Comparison of ENCODE assay signal across 1 cellular context in genomic region chr20:45791668-45792512, GRCh38.
TF ChIP-seq lines count a peak whose summit lies in the region.

A gene with protein sequence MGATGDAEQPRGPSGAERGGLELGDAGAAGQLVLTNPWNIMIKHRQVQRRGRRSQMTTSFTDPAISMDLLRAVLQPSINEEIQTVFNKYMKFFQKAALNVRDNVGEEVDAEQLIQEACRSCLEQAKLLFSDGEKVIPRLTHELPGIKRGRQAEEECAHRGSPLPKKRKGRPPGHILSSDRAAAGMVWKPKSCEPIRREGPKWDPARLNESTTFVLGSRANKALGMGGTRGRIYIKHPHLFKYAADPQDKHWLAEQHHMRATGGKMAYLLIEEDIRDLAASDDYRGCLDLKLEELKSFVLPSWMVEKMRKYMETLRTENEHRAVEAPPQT (plus strand): TSS chr20:45791954. CDS start chr20:45792005, 51 bp downstream.
Gene WFDC3 (minus strand): TSS chr20:45791883. CDS start chr20:45789975, 1,908 bp downstream.

TF ChIP-seq in K562, 482 proteins besides CTCF, POLR2A, EP300 and RAD21 (continued from another document):
- 0 out of 2 replicates have a peak, but pooled peaks have one; percentile 62 for TF ChIP-seq E2F1 (CRISPR knock-in tag; IDR thresholded peaks at IDR 0.05)
- TF ChIP-seq SP1 (CRISPR knock-in tag; IDR thresholded peaks at IDR 0.05), result peak; percentile 56; the same call in 1 of the 2 replicates
- no peak for TF ChIP-seq HEY1 (CRISPR knock-in tag; IDR thresholded peaks at IDR 0.05; ENCODE audit: borderline replicate concordance)
- TF ChIP-seq SAP30 (IDR thresholded peaks at IDR 0.05; ENCODE audit: borderline replicate concordance, insufficient read depth, low read depth, low read length, poor library complexity, severe bottlenecking), result peak; percentile 98
- TF ChIP-seq SIN3B (IDR thresholded peaks at IDR 0.05; ENCODE audit: low read depth), result peak; percentile 90
- TF ChIP-seq MED1 (CRISPR knock-in tag; IDR thresholded peaks at IDR 0.05; ENCODE audit: borderline replicate concordance), result no peak
- peak; percentile 74; the same call in 1 of the 2 replicates for TF ChIP-seq STAT6 (CRISPR knock-in tag; IDR thresholded peaks at IDR 0.05)
- TF ChIP-seq JUNB (CRISPR knock-in tag; conservative IDR thresholded peaks at IDR 0.05), result 0 out of 2 replicates have a peak, but pooled peaks have one; percentile 33
- TF ChIP-seq CC2D1A (IDR thresholded peaks at IDR 0.05), result peak; percentile 7; the same call in 1 of the 2 replicates
- peak; percentile 86 for TF ChIP-seq RBFOX2 (IDR thresholded peaks at IDR 0.05; ENCODE audit: low read depth, low read length)
- peak; percentile 62; the same call in 1 of the 2 replicates for TF ChIP-seq ZNF583 (CRISPR knock-in tag; IDR thresholded peaks at IDR 0.05)
- no peak for TF ChIP-seq TCF7L2 (IDR thresholded peaks at IDR 0.05; ENCODE audit: low read depth, low read length)
- TF ChIP-seq MYC (IDR thresholded peaks at IDR 0.05; ENCODE audit: low read depth, low read length), result peak; percentile 30; the same call in 1 of the 2 replicates
- TF ChIP-seq MYC (CRISPR knock-in tag; IDR thresholded peaks at IDR 0.05; ENCODE audit: borderline replicate concordance, low read depth), result no peak
- peak; percentile 25; the same call in 1 of the 2 replicates for TF ChIP-seq TGIF2 (CRISPR knock-in tag; IDR thresholded peaks at IDR 0.05)
- TF ChIP-seq, protein P1, sequence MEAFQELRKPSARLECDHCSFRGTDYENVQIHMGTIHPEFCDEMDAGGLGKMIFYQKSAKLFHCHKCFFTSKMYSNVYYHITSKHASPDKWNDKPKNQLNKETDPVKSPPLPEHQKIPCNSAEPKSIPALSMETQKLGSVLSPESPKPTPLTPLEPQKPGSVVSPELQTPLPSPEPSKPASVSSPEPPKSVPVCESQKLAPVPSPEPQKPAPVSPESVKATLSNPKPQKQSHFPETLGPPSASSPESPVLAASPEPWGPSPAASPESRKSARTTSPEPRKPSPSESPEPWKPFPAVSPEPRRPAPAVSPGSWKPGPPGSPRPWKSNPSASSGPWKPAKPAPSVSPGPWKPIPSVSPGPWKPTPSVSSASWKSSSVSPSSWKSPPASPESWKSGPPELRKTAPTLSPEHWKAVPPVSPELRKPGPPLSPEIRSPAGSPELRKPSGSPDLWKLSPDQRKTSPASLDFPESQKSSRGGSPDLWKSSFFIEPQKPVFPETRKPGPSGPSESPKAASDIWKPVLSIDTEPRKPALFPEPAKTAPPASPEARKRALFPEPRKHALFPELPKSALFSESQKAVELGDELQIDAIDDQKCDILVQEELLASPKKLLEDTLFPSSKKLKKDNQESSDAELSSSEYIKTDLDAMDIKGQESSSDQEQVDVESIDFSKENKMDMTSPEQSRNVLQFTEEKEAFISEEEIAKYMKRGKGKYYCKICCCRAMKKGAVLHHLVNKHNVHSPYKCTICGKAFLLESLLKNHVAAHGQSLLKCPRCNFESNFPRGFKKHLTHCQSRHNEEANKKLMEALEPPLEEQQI (IDR thresholded peaks at IDR 0.05), result no peak
- peak; percentile 34 to 52; a peak in 3 of 4 replicates for TF ChIP-seq NRF1 (conservative IDR thresholded peaks at IDR 0.05 in 1 of 2, IDR thresholded peaks at IDR 0.05 in 1 of 2)
- TF ChIP-seq OTX1 (CRISPR knock-in tag; IDR thresholded peaks at IDR 0.05), result 0 out of 2 replicates have a peak, but pooled peaks have one; percentile 14
- no peak for TF ChIP-seq GTF2F1 (IDR thresholded peaks at IDR 0.05; ENCODE audit: low read depth, low read length)
- TF ChIP-seq, protein P2, sequence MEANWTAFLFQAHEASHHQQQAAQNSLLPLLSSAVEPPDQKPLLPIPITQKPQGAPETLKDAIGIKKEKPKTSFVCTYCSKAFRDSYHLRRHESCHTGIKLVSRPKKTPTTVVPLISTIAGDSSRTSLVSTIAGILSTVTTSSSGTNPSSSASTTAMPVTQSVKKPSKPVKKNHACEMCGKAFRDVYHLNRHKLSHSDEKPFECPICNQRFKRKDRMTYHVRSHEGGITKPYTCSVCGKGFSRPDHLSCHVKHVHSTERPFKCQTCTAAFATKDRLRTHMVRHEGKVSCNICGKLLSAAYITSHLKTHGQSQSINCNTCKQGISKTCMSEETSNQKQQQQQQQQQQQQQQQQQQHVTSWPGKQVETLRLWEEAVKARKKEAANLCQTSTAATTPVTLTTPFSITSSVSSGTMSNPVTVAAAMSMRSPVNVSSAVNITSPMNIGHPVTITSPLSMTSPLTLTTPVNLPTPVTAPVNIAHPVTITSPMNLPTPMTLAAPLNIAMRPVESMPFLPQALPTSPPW (CRISPR knock-in tag; IDR thresholded peaks at IDR 0.05), result peak; percentile 62
- TF ChIP-seq ARID4B (CRISPR knock-in tag; IDR thresholded peaks at IDR 0.05), result peak; percentile 96
- TF ChIP-seq NELFE (IDR thresholded peaks at IDR 0.05; ENCODE audit: insufficient read depth, insufficient read length), result no peak
- no peak for TF ChIP-seq NFYB (IDR thresholded peaks at IDR 0.05; ENCODE audit: extremely low read depth, insufficient read length)
- TF ChIP-seq ZBTB40 (IDR thresholded peaks at IDR 0.05), result peak; percentile 85
- no peak for TF ChIP-seq ZBTB40 (CRISPR knock-in tag; IDR thresholded peaks at IDR 0.05)
- peak; percentile 87 for TF ChIP-seq RBM22 (IDR thresholded peaks at IDR 0.05; ENCODE audit: low read depth, low read length, poor library complexity, severe bottlenecking)
- no peak for TF ChIP-seq THRAP3 (IDR thresholded peaks at IDR 0.05; ENCODE audit: borderline replicate concordance)
- TF ChIP-seq L3MBTL2 (IDR thresholded peaks at IDR 0.05), result peak; percentile 42; the same call in 1 of the 2 replicates
